Comparison of ENCODE assay signal across 8 cellular contexts in genomic region chr17:60577147-60577925, GRCh38. TPM values are rescaled to one million over a fixed set of nuclear protein-coding genes. Genes with fewer than 3 reads are reported as not detected.
A peak's percentile ranks its signal among the peaks of the same experiment; 100 is the strongest.
DNase-seq lines count a peak whose midpoint lies in the region; ATAC-seq and TF ChIP-seq lines count a peak whose summit lies in the region.

No MANE protein-coding gene starts in this region.

- H3K36me3 Mint-ChIP-seq in activated T-cell treated with anti-CD3 and anti-CD28 coated beads, Interleukin-2, amount 50 U/mL, for 24 hours (ENCODE audit: low read depth), result no peaks in the 10 kb centered on the region
- H3K36me3 Mint-ChIP-seq in stimulated activated memory B cell treated with anti-CD40 and anti-IgM and Interleukin-4, amounts not matched to agents 10 μg/mL and 1 μg/mL and 100 μg/mL, for 72 hours, result no peaks in the 10 kb centered on the region
- no peaks in the 10 kb centered on the region for H3K36me3 Mint-ChIP-seq in glutamatergic neuron (ENCODE audit: unreplicated experiment)

- no peak overlapping the region for H3K4me3 ChIP-seq in astrocyte of the cerebellum (ENCODE audit: low read depth, low read length)

- H3K9me3 Mint-ChIP-seq in activated T-cell treated with anti-CD3 and anti-CD28 coated beads, Interleukin-2, amount 50 U/mL, for 24 hours, result no peaks in the 10 kb centered on the region
- peaks cover 5% of the 10 kb centered on the region for H3K9me3 Mint-ChIP-seq in stimulated activated memory B cell treated with anti-CD40 and anti-IgM and Interleukin-4, amounts not matched to agents 10 μg/mL and 1 μg/mL and 100 μg/mL, for 72 hours
- no peaks in the 10 kb centered on the region for H3K9me3 Mint-ChIP-seq in glutamatergic neuron (ENCODE audit: unreplicated experiment)

- no peak for ATAC-seq in stimulated activated memory B cell treated with anti-CD40 and anti-IgM and Interleukin-4, amounts not matched to agents 10 μg/mL and 1 μg/mL and 100 μg/mL, for 72 hours

- DNase-seq in activated T-cell treated with anti-CD3 and anti-CD28 coated beads, Interleukin-2, amount 50 U/mL, for 24 hours, result no peak
- no peak for DNase-seq in activated T-cell treated with anti-CD3 and anti-CD28 coated beads, Interleukin-2, amount 50 U/mL, for 1 hour
- peak; percentile 40 for DNase-seq in NAMALWA (ENCODE audit: low spot score)
- DNase-seq in astrocyte of the cerebellum (ENCODE audit: low read depth), result no peak
- DNase-seq in inferior parietal cortex (ENCODE audit: extremely low spot score), result peak; percentile 60
- no peak for DNase-seq in glutamatergic neuron
- DNase-seq in foreskin melanocyte, result no peak

- no peak overlapping the region for H3K27ac Mint-ChIP-seq in activated T-cell treated with anti-CD3 and anti-CD28 coated beads, Interleukin-2, amount 50 U/mL, for 24 hours
- no peak overlapping the region for H3K27ac Mint-ChIP-seq in stimulated activated memory B cell treated with anti-CD40 and anti-IgM and Interleukin-4, amounts not matched to agents 10 μg/mL and 1 μg/mL and 100 μg/mL, for 72 hours
- no peak overlapping the region for H3K27ac Mint-ChIP-seq in glutamatergic neuron (ENCODE audit: unreplicated experiment)

- peaks cover 3% of the 10 kb centered on the region for H3K27me3 Mint-ChIP-seq in activated T-cell treated with anti-CD3 and anti-CD28 coated beads, Interleukin-2, amount 50 U/mL, for 24 hours
- H3K27me3 Mint-ChIP-seq in stimulated activated memory B cell treated with anti-CD40 and anti-IgM and Interleukin-4, amounts not matched to agents 10 μg/mL and 1 μg/mL and 100 μg/mL, for 72 hours, result peaks cover under 1% of the 10 kb centered on the region
- no peaks in the 10 kb centered on the region for H3K27me3 Mint-ChIP-seq in glutamatergic neuron (ENCODE audit: unreplicated experiment)

- peaks cover 7% of the 10 kb centered on the region for H3K4me1 Mint-ChIP-seq in activated T-cell treated with anti-CD3 and anti-CD28 coated beads, Interleukin-2, amount 50 U/mL, for 24 hours (ENCODE audit: low read depth)
- peaks cover 6% of the 10 kb centered on the region for H3K4me1 Mint-ChIP-seq in stimulated activated memory B cell treated with anti-CD40 and anti-IgM and Interleukin-4, amounts not matched to agents 10 μg/mL and 1 μg/mL and 100 μg/mL, for 72 hours
- no peaks in the 10 kb centered on the region for H3K4me1 Mint-ChIP-seq in glutamatergic neuron (ENCODE audit: low read depth, unreplicated experiment)

- peak overlapping the region; percentile 67 for H3K4me3 Mint-ChIP-seq in activated T-cell treated with anti-CD3 and anti-CD28 coated beads, Interleukin-2, amount 50 U/mL, for 24 hours
- peak overlapping the region; percentile 12 for H3K4me3 Mint-ChIP-seq in stimulated activated memory B cell treated with anti-CD40 and anti-IgM and Interleukin-4, amounts not matched to agents 10 μg/mL and 1 μg/mL and 100 μg/mL, for 72 hours
- H3K4me3 Mint-ChIP-seq in glutamatergic neuron (ENCODE audit: unreplicated experiment), result no peak overlapping the region

- in situ Hi-C loops in astrocyte of the cerebellum (cut with HindIII; ENCODE audit: low sequenced_read_pairs), result no loop called here

- TF ChIP-seq CTCF in astrocyte of the cerebellum (IDR thresholded peaks at IDR 0.05; ENCODE audit: low read depth, low read length, missing control alignments) (peak; percentile 2), glutamatergic neuron (IDR thresholded peaks at IDR 0.05; ENCODE audit: partially characterized antibody, unreplicated experiment) (no peak)

RNA-seq across cellular contexts. Expression of gene PPM1D, which starts 22.7 kb away (rescaled TPM):
- total RNA-seq in glutamatergic neuron (ENCODE audit: unreplicated experiment), result 19.3 TPM

RNA-seq across cellular contexts. Expression of gene APPBP2, which starts 51.3 kb away (rescaled TPM):
- 46.8 TPM for total RNA-seq in glutamatergic neuron (ENCODE audit: unreplicated experiment)

Comparison
In these comparisons a context has a peak if more than half of its experiments do, and no peak if none do; other contexts are left out.
1. DNase-seq: peak in NAMALWA (single experiment) and inferior parietal cortex (single experiment); none in activated T-cell treated with anti-CD3 and anti-CD28 coated beads, Interleukin-2, amount 50 U/mL, for 24 hours (single experiment), activated T-cell treated with anti-CD3 and anti-CD28 coated beads, Interleukin-2, amount 50 U/mL, for 1 hour (single experiment), astrocyte of the cerebellum (single experiment), glutamatergic neuron (single experiment) and foreskin melanocyte (single experiment).